ENCODE assay signal across 17 cellular contexts in the genomic region with DNA sequence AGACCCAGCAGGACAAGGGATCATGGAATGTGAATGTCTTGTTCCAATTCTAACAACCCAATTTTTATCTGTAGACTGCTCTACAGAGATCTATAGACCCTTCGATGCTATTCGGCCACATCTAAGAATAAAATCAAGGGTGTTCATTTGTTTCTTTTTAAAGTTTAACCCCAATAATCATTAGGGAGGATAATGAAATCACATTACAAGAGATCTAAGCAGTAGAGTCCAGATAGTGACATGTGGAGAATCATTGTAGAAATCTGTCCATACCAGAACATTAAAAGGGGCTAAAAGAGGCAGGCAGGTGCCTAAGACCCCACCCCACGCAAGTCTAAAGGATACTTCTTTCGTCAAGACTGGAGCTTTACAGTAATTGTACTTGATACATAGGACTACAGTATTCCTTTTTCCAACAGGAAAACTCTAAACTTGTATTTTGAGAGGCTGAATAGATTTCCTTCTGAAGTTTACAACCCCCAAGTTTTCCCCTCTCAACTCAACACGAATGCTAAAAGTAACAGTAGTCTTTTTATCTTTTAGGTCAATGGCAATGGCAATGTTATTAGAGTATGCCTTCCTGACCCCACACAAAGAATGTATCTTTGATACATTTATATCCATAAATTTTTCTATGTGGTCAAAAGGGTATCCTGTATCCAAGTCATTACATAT.
A peak's percentile ranks its signal among the peaks of the same experiment; 100 is the strongest.
DNase-seq lines count a peak whose midpoint lies in the region; ATAC-seq and TF ChIP-seq lines count a peak whose summit lies in the region.
"Had no signal": no experiment of that assay in that cellular context is flagged by ENCODE, and none has a peak within 500 bp of the region (broad histone marks: within the 10 kb centered on the region; RNA-seq: fewer than 3 reads in every experiment).

No MANE protein-coding gene starts in this region.

- no peaks in the 10 kb centered on the region for H3K27me3 Mint-ChIP-seq in memory B cell

- H3K36me3 Mint-ChIP-seq in memory B cell, result peaks cover 1% of the 10 kb centered on the region
- H3K36me3 Mint-ChIP-seq: IgD-negative memory B cell, natural killer cell had no signal

- H3K9me3 Mint-ChIP-seq in memory B cell, result no peaks in the 10 kb centered on the region
- H3K9me3 Mint-ChIP-seq: activated naive CD8-positive, alpha-beta T cell treated with anti-CD3 and anti-CD28 coated beads, Interleukin-2, amount 50 U/mL, for 24 hours; activated T-cell treated with anti-CD3 and anti-CD28 coated beads, Interleukin-2, amount 50 U/mL, for 4 hours; IgD-negative memory B cell; natural killer cell had no signal

- WGBS in stomach, 5 donors, result 88 to 92% (median 91%) methylated on average over 5 of the region's 5 CpGs
- 87% methylated on average over 5 of the region's 5 CpGs for WGBS in hepatocyte (ENCODE audit: low lambda C conversion rate, missing lambda C conversion rate)

- TF ChIP-seq CTCF in stomach (IDR thresholded peaks at IDR 0.05) (no peak), hepatocyte (IDR thresholded peaks at IDR 0.05; ENCODE audit: poor library complexity) (no peak)

- H3K4me1 ChIP-seq in adipocyte (ENCODE audit: control insufficient read depth, insufficient read depth, low read length) (peaks cover 42% of the 10 kb centered on the region), stomach (peaks cover 0 to 25% (median 12%) of the 10 kb centered on the region in 4 donors), hepatocyte (ENCODE audit: insufficient read depth) (peaks cover 16% of the 10 kb centered on the region)

- H3K4me2 ChIP-seq in hepatocyte, result no peak overlapping the region

- H3K4me1 Mint-ChIP-seq in memory B cell, result peaks cover 7% of the 10 kb centered on the region
- H3K4me1 Mint-ChIP-seq: natural killer cell had no signal

- H3K36me3 ChIP-seq in adipocyte (ENCODE audit: control insufficient read depth, insufficient read depth, low read length, severe bottlenecking), result no peaks in the 10 kb centered on the region
- no peaks in the 10 kb centered on the region for H3K36me3 ChIP-seq in stomach
- no peaks in the 10 kb centered on the region for H3K36me3 ChIP-seq in hepatocyte (replicated peaks; ENCODE audit: insufficient read depth, low read depth)

- in situ Hi-C loops in KBM-7 (cut with MboI; ENCODE audit: low pct_unique_long_range_greater_than_20kb, low sequenced_read_pairs), result loop anchor here (25.0 kb wide), 1 partner anchor 383 kb away; no protein-coding TSS in a partner anchor

- H3K27ac Mint-ChIP-seq in memory B cell, result peak overlapping the region; percentile 70
- H3K27ac Mint-ChIP-seq: activated naive CD8-positive, alpha-beta T cell treated with anti-CD3 and anti-CD28 coated beads, Interleukin-2, amount 50 U/mL, for 24 hours; natural killer cell had no signal

- H3K4me3 Mint-ChIP-seq in memory B cell, result peak overlapping the region; percentile 63
- H3K4me3 Mint-ChIP-seq: activated naive CD8-positive, alpha-beta T cell treated with anti-CD3 and anti-CD28 coated beads, Interleukin-2, amount 50 U/mL, for 24 hours; activated T-cell treated with anti-CD3 and anti-CD28 coated beads, Interleukin-2, amount 50 U/mL, for 4 hours; natural killer cell had no signal

- H3K27ac ChIP-seq in stomach, result peak overlapping the region in 3 of 5 donors; percentile 11 to 78 (median 74)
- H3K27ac ChIP-seq in hepatocyte, result no peak overlapping the region

- no peak for TF ChIP-seq POLR2A in stomach (IDR thresholded peaks at IDR 0.05)

- no peaks in the 10 kb centered on the region for H3K9me2 ChIP-seq in hepatocyte (replicated peaks; ENCODE audit: insufficient read depth)

- ATAC-seq in GM19463 (IDR thresholded peaks at IDR 0.05; ENCODE audit: unreplicated experiment) (peak; percentile 8), memory B cell (ENCODE audit: low read depth) (no peak), GM18867 (IDR thresholded peaks at IDR 0.05; ENCODE audit: unreplicated experiment) (no peak)
- ATAC-seq: activated naive CD8-positive, alpha-beta T cell treated with anti-CD3 and anti-CD28 coated beads, Interleukin-2, amount 50 U/mL, for 24 hours; activated T-cell treated with anti-CD3 and anti-CD28 coated beads, Interleukin-2, amount 50 U/mL, for 4 hours; esophagus mucosa; left cardiac atrium; natural killer cell had no signal

- TF ChIP-seq EP300 in stomach (IDR thresholded peaks at IDR 0.05), result no peak

- DNase-seq in adipocyte (ENCODE audit: low read depth) (no peak), memory B cell (ENCODE audit: low spot score in 2 of 2) (no peak), stomach (no peak), hepatocyte (ENCODE audit: low spot score) (no peak), hippocampal formation (lab: John Stamatoyannopoulos, UW) (no peak), KBM-7 (no peak)
- DNase-seq: activated CD4-positive, alpha-beta T cell treated with anti-CD3 and anti-CD28 coated beads, Interleukin-2, amount 50 U/mL, for 1 hour; activated naive CD8-positive, alpha-beta T cell treated with anti-CD3 and anti-CD28 coated beads, Interleukin-2, amount 50 U/mL, for 24 hours; activated T-cell treated with anti-CD3 and anti-CD28 coated beads, Interleukin-2, amount 50 U/mL, for 4 hours; DMS153; left cardiac atrium; natural killer cell; NCI-H1092 had no signal

- H3K9ac ChIP-seq in adipocyte (ENCODE audit: low read length), result peak overlapping the region; percentile 84

- no peaks in the 10 kb centered on the region for H4K20me1 ChIP-seq in hepatocyte (ENCODE audit: insufficient read depth, poor library complexity, severe bottlenecking)

- H3K79me2 ChIP-seq in hepatocyte, result peaks cover 27% of the 10 kb centered on the region

- H3K9me3 ChIP-seq in adipocyte (ENCODE audit: control insufficient read depth, low read length), result no peaks in the 10 kb centered on the region
- H3K9me3 ChIP-seq in stomach, result no peaks in the 10 kb centered on the region
- no peaks in the 10 kb centered on the region for H3K9me3 ChIP-seq in hepatocyte (ENCODE audit: low read depth)

- no peak overlapping the region for H3K4me3 ChIP-seq in adipocyte (ENCODE audit: low read length)
- no peak overlapping the region for H3K4me3 ChIP-seq in stomach
- no peak overlapping the region for H3K4me3 ChIP-seq in hepatocyte

- intact Hi-C loops in stomach (cut with DNase I; ENCODE audit: low total_unique reads), result no loop called here

- H3K27me3 ChIP-seq in adipocyte (replicated peaks; ENCODE audit: control insufficient read depth, insufficient read depth, low read length) (no peaks in the 10 kb centered on the region), stomach (no peaks in the 10 kb centered on the region), hepatocyte (no peaks in the 10 kb centered on the region)

- no peak overlapping the region for H2AFZ ChIP-seq in hepatocyte
